In genomic region chr10:103890194-103890658, GRCh38 we compare ENCODE assay signal across 9 cellular contexts. TPM values are rescaled to one million over a fixed set of nuclear protein-coding genes. Genes with fewer than 3 reads are reported as not detected.
A peak's percentile ranks its signal among the peaks of the same experiment; 100 is the strongest.
DNase-seq lines count a peak whose midpoint lies in the region; ATAC-seq and TF ChIP-seq lines count a peak whose summit lies in the region.
"Had no signal": no experiment of that assay in that cellular context is flagged by ENCODE, and none has a peak within 500 bp of the region (broad histone marks: within the 10 kb centered on the region; RNA-seq: fewer than 3 reads in every experiment).

No MANE protein-coding gene starts in this region.

- DNase-seq in A172 (ENCODE audit: low spot score) (peak; percentile 71), HK-2 (ENCODE audit: unreplicated experiment) (peak; percentile 25), lung microvascular endothelial cell (ENCODE audit: low read depth in 2 of 2) (peak; percentile 25 to 74), cerebellar cortex (ENCODE audit: low spot score) (no peak), uterus (no peak), osteoblast (ENCODE audit: insufficient read length, low spot score, missing footprints) (no peak), HuH-7 (ENCODE audit: low spot score) (no peak)
- no peak for DNase-seq in activated naive CD4-positive, alpha-beta T cell treated with anti-CD3 and anti-CD28 coated beads, Interleukin-2, amount 50 U/mL, for 72 hours (ENCODE audit: low spot score in 2 of 2)
- DNase-seq: substantia nigra had no signal

- peak; percentile 42 to 78 for ATAC-seq in activated naive CD4-positive, alpha-beta T cell treated with anti-CD3 and anti-CD28 coated beads, Interleukin-2, amount 50 U/mL, for 72 hours

- H3K9me3 Mint-ChIP-seq in activated naive CD4-positive, alpha-beta T cell treated with anti-CD3 and anti-CD28 coated beads, Interleukin-2, amount 50 U/mL, for 72 hours = no peaks in the 10 kb centered on the region

- peak overlapping the region; percentile 44 to 72 for H3K27ac Mint-ChIP-seq in activated naive CD4-positive, alpha-beta T cell treated with anti-CD3 and anti-CD28 coated beads, Interleukin-2, amount 50 U/mL, for 72 hours

- H3K36me3 ChIP-seq in uterus (no peaks in the 10 kb centered on the region), osteoblast (ENCODE audit: insufficient read depth, low read length) (peaks cover 27% of the 10 kb centered on the region)

- no peak overlapping the region for H3K4me3 ChIP-seq in uterus
- no peak overlapping the region for H3K4me3 ChIP-seq in osteoblast (ENCODE audit: insufficient read depth, low read length)

- H4K20me1 ChIP-seq in osteoblast (ENCODE audit: insufficient read depth, low read length) = no peaks in the 10 kb centered on the region

- no peak overlapping the region for H3K4me2 ChIP-seq in osteoblast (ENCODE audit: insufficient read depth, low read length)

- no peaks in the 10 kb centered on the region for H3K79me2 ChIP-seq in osteoblast (ENCODE audit: insufficient read depth, low read length)

- TF ChIP-seq CTCF in uterus (IDR thresholded peaks at IDR 0.05) (no peak), osteoblast (IDR thresholded peaks at IDR 0.05; ENCODE audit: extremely low read depth, low read depth, low read length) (no peak)

- H3K4me1 ChIP-seq in uterus (no peaks in the 10 kb centered on the region), osteoblast (ENCODE audit: insufficient read depth, low read length) (peaks cover 41% of the 10 kb centered on the region)

- H2AFZ ChIP-seq in osteoblast (ENCODE audit: low read length) = no peak overlapping the region

- TF ChIP-seq POLR2A in uterus (IDR thresholded peaks at IDR 0.05) = no peak

- no peaks in the 10 kb centered on the region for H3K27me3 ChIP-seq in uterus
- H3K27me3 ChIP-seq in osteoblast (ENCODE audit: insufficient read depth, low read length) = no peaks in the 10 kb centered on the region

- H3K9me3 ChIP-seq in uterus = no peaks in the 10 kb centered on the region
- H3K9me3 ChIP-seq in osteoblast (ENCODE audit: low read depth, low read length) = no peaks in the 10 kb centered on the region

- H3K36me3 Mint-ChIP-seq in activated naive CD4-positive, alpha-beta T cell treated with anti-CD3 and anti-CD28 coated beads, Interleukin-2, amount 50 U/mL, for 72 hours = peaks cover 0 to 10% of the 10 kb centered on the region in 2 donors

- H3K27ac ChIP-seq in uterus (peak overlapping the region in 1 of 2 donors; percentile 17), osteoblast (ENCODE audit: low read depth, low read length) (no peak overlapping the region)

- intact Hi-C loops in uterus (cut with DNase I; ENCODE audit: low total_unique reads) = no loop called here

RNA-seq across cellular contexts. Expression of gene STN1, which starts 27.8 kb away (rescaled TPM):
- total RNA-seq in A172 (2014; rRNA removed; shearing (Covaris generic)) = 33.1 and 43.8 TPM in 2 replicates
- 10 to 100 TPM; 38.6 to 54.5 TPM for total RNA-seq in activated naive CD4-positive, alpha-beta T cell treated with anti-CD3 and anti-CD28 coated beads, Interleukin-2, amount 50 U/mL, for 72 hours
- total RNA-seq in lung microvascular endothelial cell (24.2 and 31.0 TPM in 2 replicates), uterus (10 to 100 TPM; 20.0 to 29.2 (median 27.0) TPM), osteoblast (20.6 and 28.9 TPM in 2 replicates)

RNA-seq across cellular contexts. Expression of gene SH3PXD2A, which starts 34.9 kb away (rescaled TPM):
- total RNA-seq in A172 (2014; rRNA removed; shearing (Covaris generic)) = 1.7 and 2.0 TPM in 2 replicates
- total RNA-seq in activated naive CD4-positive, alpha-beta T cell treated with anti-CD3 and anti-CD28 coated beads, Interleukin-2, amount 50 U/mL, for 72 hours = 10 to 100 TPM in 1 of 2 donors, 1 to 10 TPM in 1; 8.7 to 13.7 TPM
- total RNA-seq in lung microvascular endothelial cell = 0.99 and 2.0 TPM in 2 replicates
- 100 to 1,000 TPM in 1 of 4 donors, 10 to 100 TPM in 3; 12.6 to 117 (median 46.6) TPM for total RNA-seq in uterus
- 27.7 and 29.0 TPM in 2 replicates for total RNA-seq in osteoblast

Comparison
In these comparisons a context has a peak if more than half of its experiments do, and no peak if none do; other contexts are left out.
1. DNase-seq: peak in A172 (single experiment), HK-2 (single experiment) and lung microvascular endothelial cell (2 of 2); none in activated naive CD4-positive, alpha-beta T cell treated with anti-CD3 and anti-CD28 coated beads, Interleukin-2, amount 50 U/mL, for 72 hours (0 of 2), cerebellar cortex (single experiment), uterus (0 of 2), osteoblast (single experiment) and HuH-7 (single experiment).